In the genomic region with DNA sequence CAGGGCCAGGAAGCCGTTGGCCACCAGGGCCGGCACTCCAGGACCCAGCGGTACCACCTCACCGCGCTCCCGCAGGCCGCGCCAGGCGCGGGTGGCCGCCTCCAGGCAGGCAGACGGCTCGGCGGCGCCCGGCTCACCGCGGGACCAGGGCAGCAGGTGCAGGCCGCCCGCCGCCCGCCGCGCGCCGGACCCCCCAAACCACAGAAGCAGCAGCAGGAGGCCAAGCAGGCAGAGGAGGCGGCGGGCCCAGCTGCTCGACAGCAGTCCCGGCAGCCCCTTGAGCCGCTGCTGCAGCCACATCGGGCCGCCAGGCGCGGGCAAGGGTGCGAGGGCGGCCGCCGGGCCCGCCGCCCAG, we compare ENCODE assay signal across 1 cellular context.
A peak's percentile ranks its signal among the peaks of the same experiment; 100 is the strongest.
TF ChIP-seq lines count a peak whose summit lies in the region.

No MANE protein-coding gene starts in this region.

TF ChIP-seq in HepG2, 621 proteins besides CTCF, POLR2A, EP300 and RAD21:
- TF ChIP-seq RBFOX2 (IDR thresholded peaks at IDR 0.05; ENCODE audit: low read depth, low read length) (peak; percentile 59), ZNF263 (CRISPR knock-in tag; IDR thresholded peaks at IDR 0.05) (no peak), MYC (CRISPR knock-in tag; IDR thresholded peaks at IDR 0.05; ENCODE audit: borderline replicate concordance) (0 out of 2 replicates have a peak, but pooled peaks have one; percentile 0), MXI1 (IDR thresholded peaks at IDR 0.05; ENCODE audit: borderline replicate concordance, low read depth, low read length) (0 out of 3 replicates have a peak, but pooled peaks have one; percentile 28), CBX2 (IDR thresholded peaks at IDR 0.05; ENCODE audit: low read depth, low read length) (no peak), CBX2 (CRISPR knock-in tag; IDR thresholded peaks at IDR 0.05; ENCODE audit: low read depth) (no peak), NONO (IDR thresholded peaks at IDR 0.05) (no peak), NONO (CRISPR knock-in tag; conservative IDR thresholded peaks at IDR 0.05) (0 out of 2 replicates have a peak, but pooled peaks have one; percentile 21)
- TF ChIP-seq, protein P1, sequence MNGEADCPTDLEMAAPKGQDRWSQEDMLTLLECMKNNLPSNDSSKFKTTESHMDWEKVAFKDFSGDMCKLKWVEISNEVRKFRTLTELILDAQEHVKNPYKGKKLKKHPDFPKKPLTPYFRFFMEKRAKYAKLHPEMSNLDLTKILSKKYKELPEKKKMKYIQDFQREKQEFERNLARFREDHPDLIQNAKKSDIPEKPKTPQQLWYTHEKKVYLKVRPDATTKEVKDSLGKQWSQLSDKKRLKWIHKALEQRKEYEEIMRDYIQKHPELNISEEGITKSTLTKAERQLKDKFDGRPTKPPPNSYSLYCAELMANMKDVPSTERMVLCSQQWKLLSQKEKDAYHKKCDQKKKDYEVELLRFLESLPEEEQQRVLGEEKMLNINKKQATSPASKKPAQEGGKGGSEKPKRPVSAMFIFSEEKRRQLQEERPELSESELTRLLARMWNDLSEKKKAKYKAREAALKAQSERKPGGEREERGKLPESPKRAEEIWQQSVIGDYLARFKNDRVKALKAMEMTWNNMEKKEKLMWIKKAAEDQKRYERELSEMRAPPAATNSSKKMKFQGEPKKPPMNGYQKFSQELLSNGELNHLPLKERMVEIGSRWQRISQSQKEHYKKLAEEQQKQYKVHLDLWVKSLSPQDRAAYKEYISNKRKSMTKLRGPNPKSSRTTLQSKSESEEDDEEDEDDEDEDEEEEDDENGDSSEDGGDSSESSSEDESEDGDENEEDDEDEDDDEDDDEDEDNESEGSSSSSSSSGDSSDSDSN (CRISPR knock-in tag; IDR thresholded peaks at IDR 0.05): peak; percentile 14; the same call in 1 of the 2 replicates
